ENCODE assay signal across 1 cellular context in genomic region chr17:50149425-50150353, GRCh38.
A peak's percentile ranks its signal among the peaks of the same experiment; 100 is the strongest.
TF ChIP-seq lines count a peak whose summit lies in the region.

No MANE protein-coding gene starts in this region.

TF ChIP-seq in A549, 52 proteins besides CTCF, POLR2A, EP300 and RAD21 (continued from another document):
- TF ChIP-seq, protein P1, sequence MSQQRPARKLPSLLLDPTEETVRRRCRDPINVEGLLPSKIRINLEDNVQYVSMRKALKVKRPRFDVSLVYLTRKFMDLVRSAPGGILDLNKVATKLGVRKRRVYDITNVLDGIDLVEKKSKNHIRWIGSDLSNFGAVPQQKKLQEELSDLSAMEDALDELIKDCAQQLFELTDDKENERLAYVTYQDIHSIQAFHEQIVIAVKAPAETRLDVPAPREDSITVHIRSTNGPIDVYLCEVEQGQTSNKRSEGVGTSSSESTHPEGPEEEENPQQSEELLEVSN (IDR thresholded peaks at IDR 0.05; ENCODE audit: borderline replicate concordance, low read depth): peak; percentile 19; the same call in 1 of the 2 replicates
- TF ChIP-seq JUN (IDR thresholded peaks at IDR 0.05): peak in 1 of 2 experiments; percentile 81; a peak in 3 of 5 replicates
- TF ChIP-seq BCL3 (IDR thresholded peaks at IDR 0.05): 0 out of 3 replicates have a peak, but pooled peaks have one; percentile 29
- no peak for TF ChIP-seq SMC3 (IDR thresholded peaks at IDR 0.05)
